1 cellular context compared by ENCODE assay signal in the genomic region with DNA sequence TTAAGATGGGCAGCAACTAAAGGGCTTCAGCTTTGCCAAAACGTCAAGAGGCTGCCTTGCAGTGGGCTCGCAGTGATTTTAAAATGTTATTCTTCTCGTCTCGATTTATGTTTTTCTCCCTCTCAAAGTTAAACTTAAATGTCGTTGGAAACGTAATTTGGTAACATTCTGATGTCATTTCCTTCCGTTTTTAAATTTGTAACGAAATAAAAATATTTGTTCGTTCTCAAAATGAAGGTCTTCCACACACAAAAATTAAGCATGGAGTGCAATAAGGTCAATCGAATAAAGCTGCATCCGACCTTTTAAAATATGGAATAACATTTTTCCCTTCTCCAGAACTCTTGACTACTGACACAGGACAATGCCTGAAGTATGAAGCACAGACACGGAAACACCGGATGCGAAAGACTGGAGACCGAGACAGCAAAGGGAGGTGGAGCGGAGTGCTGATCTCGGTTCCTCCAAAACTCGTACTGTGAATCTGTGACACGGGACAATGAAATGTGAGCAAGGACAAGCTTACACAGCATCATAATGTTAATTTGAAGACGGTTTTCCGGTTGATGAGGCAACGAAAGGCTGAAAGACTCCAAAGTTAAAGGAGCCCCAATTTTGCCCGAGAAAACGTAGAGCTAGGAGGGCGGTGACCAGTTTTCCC.
TF ChIP-seq lines count a peak whose summit lies in the region.

No MANE protein-coding gene starts in this region.

TF ChIP-seq in IMR-90, 13 proteins besides CTCF, POLR2A, EP300 and RAD21:
- no peak for TF ChIP-seq RFX5 (IDR thresholded peaks at IDR 0.05; ENCODE audit: low read depth, low read length)
- no peak for TF ChIP-seq CEBPB (IDR thresholded peaks at IDR 0.05; ENCODE audit: low read depth, low read length)
- TF ChIP-seq BHLHE40 (IDR thresholded peaks at IDR 0.05; ENCODE audit: low read depth, low read length) = no peak
- TF ChIP-seq NFE2L2 (IDR thresholded peaks at IDR 0.05; ENCODE audit: low read depth, low read length) = no peak
- no peak for TF ChIP-seq FOS (IDR thresholded peaks at IDR 0.05; ENCODE audit: low read depth, low read length)
- no peak for TF ChIP-seq MXI1 (IDR thresholded peaks at IDR 0.05; ENCODE audit: borderline replicate concordance, low read depth, low read length)
- no peak for TF ChIP-seq SMC3 (IDR thresholded peaks at IDR 0.05; ENCODE audit: low read depth, low read length)
- no peak for TF ChIP-seq MAFK (IDR thresholded peaks at IDR 0.05; ENCODE audit: low read depth, low read length)
